Comparison of ENCODE assay signal across 8 cellular contexts in the genomic region with DNA sequence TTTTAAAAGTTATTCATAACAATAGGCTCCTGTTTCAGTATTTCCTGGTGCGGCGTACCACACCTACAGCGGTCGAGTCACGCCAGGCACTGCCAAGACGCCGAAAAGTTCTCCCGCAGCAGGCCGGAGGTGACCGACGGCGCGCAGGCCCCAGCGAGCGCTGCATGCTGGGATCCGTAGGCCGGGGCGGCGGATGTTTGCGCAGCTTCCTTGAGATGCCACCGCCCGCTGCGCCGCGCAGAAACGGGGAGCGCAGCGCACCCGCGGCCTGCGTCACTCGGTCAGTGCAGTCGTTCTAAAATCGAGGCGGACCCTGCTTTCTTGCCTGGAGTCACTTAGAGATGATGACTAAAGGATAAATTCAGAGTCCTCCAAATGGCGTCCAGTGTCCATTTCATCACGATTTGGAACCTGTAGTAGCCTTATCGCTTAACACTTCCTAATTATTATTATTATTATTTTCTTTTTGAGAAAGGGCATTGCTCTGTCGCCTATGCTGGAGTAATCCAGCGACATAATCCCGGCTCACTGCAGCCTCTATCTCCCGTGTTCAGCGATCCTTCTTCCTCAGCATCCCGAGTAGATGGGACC. TPM values are rescaled to one million over a fixed set of nuclear protein-coding genes. Genes with fewer than 3 reads are reported as not detected.
DNase-seq lines count a peak whose midpoint lies in the region; ATAC-seq and TF ChIP-seq lines count a peak whose summit lies in the region.

No MANE protein-coding gene starts in this region.

- TF ChIP-seq CTCF in Peyer's patch (IDR thresholded peaks at IDR 0.05): peak in 2 of 6 experiments; percentile 19 to 28
- TF ChIP-seq CTCF in fibroblast of lung (conservative IDR thresholded peaks at IDR 0.05 in 1 of 2, IDR thresholded peaks at IDR 0.05 in 1 of 2; ENCODE audit: low read depth in 1 of 2, low read length in 2 of 2): no peak
- TF ChIP-seq CTCF in natural killer cell (IDR thresholded peaks at IDR 0.05): no peak

- H3K4me1 Mint-ChIP-seq in activated T-helper 1 cell treated with anti-CD3 and anti-CD28 coated beads, Interleukin-12 subunit alpha, Interleukin-12 subunit beta, Interleukin-2, Interleukin-4 antibody, amounts not matched to agents 30 ng/mL and 10 ng/mL and 1 ng/mL, durations not matched to agents 14 hours and 24 hours and 36 hours (ENCODE audit: low read depth): peaks cover 44% of the 10 kb centered on the region
- H3K4me1 Mint-ChIP-seq in natural killer cell: peaks cover 27 to 31% of the 10 kb centered on the region in 2 donors
- peaks cover 14 to 35% of the 10 kb centered on the region in 2 donors for H3K4me1 Mint-ChIP-seq in stimulated activated naive B cell treated with anti-CD40 and anti-IgM and Interleukin-4, amounts not matched to agents 10 μg/mL and 1 μg/mL and 100 μg/mL, for 72 hours

- peak overlapping the region; percentile 38 for H3K9ac ChIP-seq in fibroblast of lung (ENCODE audit: insufficient read depth, low read length)

- H3K79me2 ChIP-seq in fibroblast of lung (ENCODE audit: control insufficient read depth, insufficient read depth, low read length): peaks cover 37% of the 10 kb centered on the region

- H3K36me3 ChIP-seq in Peyer's patch: no peaks in the 10 kb centered on the region
- H3K36me3 ChIP-seq in fibroblast of lung (ENCODE audit: control insufficient read depth, insufficient read depth, low read length): no peaks in the 10 kb centered on the region

- peaks cover 8% of the 10 kb centered on the region for H3K36me3 Mint-ChIP-seq in activated T-helper 1 cell treated with anti-CD3 and anti-CD28 coated beads, Interleukin-12 subunit alpha, Interleukin-12 subunit beta, Interleukin-2, Interleukin-4 antibody, amounts not matched to agents 30 ng/mL and 10 ng/mL and 1 ng/mL, durations not matched to agents 14 hours and 24 hours and 36 hours (ENCODE audit: low read depth)
- H3K36me3 Mint-ChIP-seq in natural killer cell: no peaks in the 10 kb centered on the region
- peaks cover 0 to 3% of the 10 kb centered on the region in 2 donors for H3K36me3 Mint-ChIP-seq in stimulated activated naive B cell treated with anti-CD40 and anti-IgM and Interleukin-4, amounts not matched to agents 10 μg/mL and 1 μg/mL and 100 μg/mL, for 72 hours

- H3K9me3 ChIP-seq in Peyer's patch (no peaks in the 10 kb centered on the region), fibroblast of lung (ENCODE audit: control insufficient read depth, insufficient read depth, low read depth, low read length) (no peaks in the 10 kb centered on the region)

- H3K4me3 Mint-ChIP-seq in activated T-helper 1 cell treated with anti-CD3 and anti-CD28 coated beads, Interleukin-12 subunit alpha, Interleukin-12 subunit beta, Interleukin-2, Interleukin-4 antibody, amounts not matched to agents 30 ng/mL and 10 ng/mL and 1 ng/mL, durations not matched to agents 14 hours and 24 hours and 36 hours: peak overlapping the region; percentile 96
- H3K4me3 Mint-ChIP-seq in natural killer cell: peak overlapping the region; percentile 99
- peak overlapping the region; percentile 98 to 99 for H3K4me3 Mint-ChIP-seq in stimulated activated naive B cell treated with anti-CD40 and anti-IgM and Interleukin-4, amounts not matched to agents 10 μg/mL and 1 μg/mL and 100 μg/mL, for 72 hours

- no peaks in the 10 kb centered on the region for H3K27me3 Mint-ChIP-seq in activated T-helper 1 cell treated with anti-CD3 and anti-CD28 coated beads, Interleukin-12 subunit alpha, Interleukin-12 subunit beta, Interleukin-2, Interleukin-4 antibody, amounts not matched to agents 30 ng/mL and 10 ng/mL and 1 ng/mL, durations not matched to agents 14 hours and 24 hours and 36 hours (ENCODE audit: insufficient read depth)
- H3K27me3 Mint-ChIP-seq in natural killer cell (ENCODE audit: low read depth in 2 of 2): no peaks in the 10 kb centered on the region
- H3K27me3 Mint-ChIP-seq in stimulated activated naive B cell treated with anti-CD40 and anti-IgM and Interleukin-4, amounts not matched to agents 10 μg/mL and 1 μg/mL and 100 μg/mL, for 72 hours: no peaks in the 10 kb centered on the region

- H3K4me2 ChIP-seq in fibroblast of lung (ENCODE audit: extremely low read depth, insufficient read depth, low read length): peak overlapping the region; percentile 99

- TF ChIP-seq POLR2A in Peyer's patch (IDR thresholded peaks at IDR 0.05): peak; percentile 84

- no peaks in the 10 kb centered on the region for H3K9me3 Mint-ChIP-seq in activated T-helper 1 cell treated with anti-CD3 and anti-CD28 coated beads, Interleukin-12 subunit alpha, Interleukin-12 subunit beta, Interleukin-2, Interleukin-4 antibody, amounts not matched to agents 30 ng/mL and 10 ng/mL and 1 ng/mL, durations not matched to agents 14 hours and 24 hours and 36 hours
- no peaks in the 10 kb centered on the region for H3K9me3 Mint-ChIP-seq in natural killer cell
- no peaks in the 10 kb centered on the region for H3K9me3 Mint-ChIP-seq in stimulated activated naive B cell treated with anti-CD40 and anti-IgM and Interleukin-4, amounts not matched to agents 10 μg/mL and 1 μg/mL and 100 μg/mL, for 72 hours

- H4K20me1 ChIP-seq in fibroblast of lung (ENCODE audit: control insufficient read depth, extremely low read depth, insufficient read depth, low read length): no peaks in the 10 kb centered on the region

- DNase-seq in DMS153 treated with DMSO at 0.1 percent for 48 hours (lab: John Stamatoyannopoulos, UW; ENCODE audit: unreplicated experiment) (peak; percentile 86), Peyer's patch (peak; percentile 93 to 97 (median 95)), fibroblast of lung (ENCODE audit: low read depth in 2 of 2) (peak; percentile 94 to 95), natural killer cell (peak; percentile 88)
- peak; percentile 91 for DNase-seq in Jurkat, Clone E6-1 (ENCODE audit: low read depth, low spot score)
- peak; percentile 90 for DNase-seq in activated T-helper 1 cell treated with anti-CD3 and anti-CD28 coated beads, Interleukin-12 subunit alpha, Interleukin-12 subunit beta, Interleukin-2, Interleukin-4 antibody, amounts not matched to agents 30 ng/mL and 10 ng/mL and 1 ng/mL, durations not matched to agents 14 hours and 24 hours and 36 hours (ENCODE audit: low spot score)
- peak; percentile 90 for DNase-seq in stimulated activated naive B cell treated with anti-CD40 and anti-IgM and Interleukin-4, amounts not matched to agents 10 μg/mL and 1 μg/mL and 100 μg/mL, for 72 hours

- H3K4me1 ChIP-seq in Peyer's patch (peaks cover 0 to 8% (median 0%) of the 10 kb centered on the region in 4 donors), fibroblast of lung (ENCODE audit: control insufficient read depth, extremely low read depth, insufficient read depth, low read length) (peaks cover 4% of the 10 kb centered on the region)

- H3K27ac Mint-ChIP-seq in activated T-helper 1 cell treated with anti-CD3 and anti-CD28 coated beads, Interleukin-12 subunit alpha, Interleukin-12 subunit beta, Interleukin-2, Interleukin-4 antibody, amounts not matched to agents 30 ng/mL and 10 ng/mL and 1 ng/mL, durations not matched to agents 14 hours and 24 hours and 36 hours: peak overlapping the region; percentile 97
- peak overlapping the region; percentile 99 to 100 for H3K27ac Mint-ChIP-seq in natural killer cell
- H3K27ac Mint-ChIP-seq in stimulated activated naive B cell treated with anti-CD40 and anti-IgM and Interleukin-4, amounts not matched to agents 10 μg/mL and 1 μg/mL and 100 μg/mL, for 72 hours: peak overlapping the region; percentile 99

- H3K27ac ChIP-seq in Peyer's patch: peak overlapping the region; percentile 85 to 96 (median 90)
- peak overlapping the region; percentile 90 for H3K27ac ChIP-seq in fibroblast of lung (ENCODE audit: insufficient read depth, low read length)

- H3K27me3 ChIP-seq in Peyer's patch (no peaks in the 10 kb centered on the region), fibroblast of lung (ENCODE audit: control insufficient read depth, insufficient read depth, low read length) (no peaks in the 10 kb centered on the region)

- intact Hi-C loops in activated T-helper 1 cell treated with anti-CD3 and anti-CD28 coated beads, Interleukin-12 subunit alpha, Interleukin-12 subunit beta, Interleukin-2, Interleukin-4 antibody, amounts not matched to agents 30 ng/mL and 10 ng/mL and 1 ng/mL, durations not matched to agents 14 hours and 24 hours and 36 hours (cut with micrococcal nuclease): loop anchor here (1.0 to 10.0 kb wide), 12 partner anchors 17 to 1367 kb away; a partner anchor contains a TSS
- intact Hi-C loops in natural killer cell (cut with micrococcal nuclease): loop anchor here (1.0 to 5.0 kb wide), 5 partner anchors 17 to 299 kb away; a partner anchor contains a TSS

- H2AFZ ChIP-seq in fibroblast of lung (ENCODE audit: low read length): peak overlapping the region; percentile 68

- ATAC-seq in GM21717 (IDR thresholded peaks at IDR 0.05; ENCODE audit: unreplicated experiment): peak; percentile 78
- ATAC-seq in natural killer cell: peak; percentile 85 to 92 (median 86)
- ATAC-seq in stimulated activated naive B cell treated with anti-CD40 and anti-IgM and Interleukin-4, amounts not matched to agents 10 μg/mL and 1 μg/mL and 100 μg/mL, for 72 hours (replicated peaks): peak; percentile 86 to 88

- peak overlapping the region; percentile 84 for H3K4me3 ChIP-seq in Jurkat, Clone E6-1 (ENCODE audit: low read length)
- H3K4me3 ChIP-seq in Peyer's patch (peak overlapping the region; percentile 49 to 85 (median 69)), fibroblast of lung (replicated peaks in 1 of 4; ENCODE audit: control extremely low read depth in 1 of 4, insufficient read depth in 1 of 4, low read depth in 3 of 4, low read length in 4 of 4) (peak overlapping the region; percentile 4 to 97 (median 76))

RNA-seq across cellular contexts. Expression of a gene that starts 1.3 kb away (rescaled TPM):
- polyA plus RNA-seq in Jurkat, Clone E6-1 (2012; ENCODE audit: insufficient read depth, insufficient read length): 46.7 TPM
- 1 to 10 TPM; 1.4 to 5.1 (median 3.4) TPM for total RNA-seq in Peyer's patch
- total RNA-seq in activated T-helper 1 cell treated with anti-CD3 and anti-CD28 coated beads, Interleukin-12 subunit alpha, Interleukin-12 subunit beta, Interleukin-2, Interleukin-4 antibody, amounts not matched to agents 30 ng/mL and 10 ng/mL and 1 ng/mL, durations not matched to agents 14 hours and 24 hours and 36 hours: 37.3 and 38.7 TPM in 2 replicates
- 3.6 and 8.9 TPM in 2 replicates for total RNA-seq in fibroblast of lung
- polyA plus RNA-seq in fibroblast of lung: 7.5 and 24.3 TPM in 2 replicates
- polyA plus RNA-seq in fibroblast of lung (2012): 6.9 and 21.4 TPM in 2 replicates
- 0.89 and 0.90 TPM in 2 replicates for polyA minus RNA-seq in fibroblast of lung (ENCODE audit: low replicate concordance)
- total RNA-seq in natural killer cell: 1 to 10 TPM; 1.3 to 2.4 (median 1.9) TPM

RNA-seq across cellular contexts. Expression of a gene that starts 17.8 kb away (rescaled TPM):
- 22.1 TPM for polyA plus RNA-seq in Jurkat, Clone E6-1 (2012; ENCODE audit: insufficient read depth, insufficient read length)
- 10 to 100 TPM; 27.1 to 71.8 (median 31.7) TPM for total RNA-seq in Peyer's patch
- 43.4 and 54.5 TPM in 2 replicates for total RNA-seq in activated T-helper 1 cell treated with anti-CD3 and anti-CD28 coated beads, Interleukin-12 subunit alpha, Interleukin-12 subunit beta, Interleukin-2, Interleukin-4 antibody, amounts not matched to agents 30 ng/mL and 10 ng/mL and 1 ng/mL, durations not matched to agents 14 hours and 24 hours and 36 hours
- total RNA-seq in fibroblast of lung: 19.3 and 21.3 TPM in 2 replicates
- polyA plus RNA-seq in fibroblast of lung: 19.4 and 24.5 TPM in 2 replicates
- 15.4 and 15.9 TPM in 2 replicates for polyA plus RNA-seq in fibroblast of lung (2012)
- 7.9 and 11.5 TPM in 2 replicates for polyA minus RNA-seq in fibroblast of lung (ENCODE audit: low replicate concordance)
- 10 to 100 TPM; 18.2 to 23.5 (median 21.8) TPM for total RNA-seq in natural killer cell

Comparison
In these comparisons a context has a peak if more than half of its experiments do, and no peak if none do; other contexts are left out.
1. Peak in every context shown above with its lines: DNase-seq, ATAC-seq, H3K4me3 ChIP-seq and H3K27ac ChIP-seq.